ENCODE assay signal across 13 cellular contexts in genomic region chr7:127589901-127590300, GRCh38. TPM values are rescaled to one million over a fixed set of nuclear protein-coding genes. Genes with fewer than 3 reads are reported as not detected.
DNase-seq lines count a peak whose midpoint lies in the region; ATAC-seq and TF ChIP-seq lines count a peak whose summit lies in the region.
"Had no signal": no experiment of that assay in that cellular context is flagged by ENCODE, and none has a peak within 500 bp of the region (broad histone marks: within the 10 kb centered on the region; RNA-seq: fewer than 3 reads in every experiment).

No MANE protein-coding gene starts in this region.

- H3K4me1 ChIP-seq in skeletal muscle tissue (ENCODE audit: control insufficient read depth in 3 of 3, insufficient read depth in 3 of 3, low read length in 3 of 3), result peaks cover 22 to 29% (median 22%) of the 10 kb centered on the region in 3 donors

- no peak for TF ChIP-seq CTCF in endothelial cell (IDR thresholded peaks at IDR 0.05; ENCODE audit: unreplicated experiment)

- H3K27me3 ChIP-seq in skeletal muscle tissue (ENCODE audit: control insufficient read depth in 3 of 3, insufficient read depth in 3 of 3, low read length in 3 of 3), result no peaks in the 10 kb centered on the region

- H3K36me3 Mint-ChIP-seq in activated T-cell treated with anti-CD3 and anti-CD28 coated beads, Interleukin-2, amount 50 U/mL, for 72 hours (ENCODE audit: insufficient read depth in 2 of 2), result peaks cover 2 to 7% of the 10 kb centered on the region in 2 donors
- H3K36me3 Mint-ChIP-seq in T-cell (peaks cover 14% of the 10 kb centered on the region), endothelial cell (ENCODE audit: low read depth, unreplicated experiment) (peaks cover 29% of the 10 kb centered on the region)

- H3K36me3 ChIP-seq in skeletal muscle tissue (ENCODE audit: control insufficient read depth in 3 of 3, insufficient read depth in 3 of 3, low read length in 3 of 3), result peaks cover 18 to 22% (median 20%) of the 10 kb centered on the region in 3 donors

- POLR2A ChIA-PET in T-cell (lab: Charles Lee), result no interaction called here

- DNase-seq in activated T-cell treated with anti-CD3 and anti-CD28 coated beads, Interleukin-2, amount 50 U/mL, for 72 hours, result no peak
- DNase-seq in activated T-cell treated with anti-CD3 and anti-CD28 coated beads for 4 hours (no peak), T-cell (no peak), endothelial cell (ENCODE audit: low spot score) (no peak), NCI-H146 (lab: John Stamatoyannopoulos, UW) (no peak)
- DNase-seq: Kasumi-1; NCI-H2171 treated with DMSO at 0.1 percent for 48 hours; stimulated activated naive CD4-positive, alpha-beta T cell treated with Interleukin-2 at 50 U/mL for 16 hours had no signal

- H3K4me3 Mint-ChIP-seq in activated T-cell treated with anti-CD3 and anti-CD28 coated beads, Interleukin-2, amount 50 U/mL, for 72 hours, result peak overlapping the region; percentile 91 to 97
- H3K4me3 Mint-ChIP-seq in T-cell, result peak overlapping the region; percentile 91 to 92 (median 91)
- H3K4me3 Mint-ChIP-seq in endothelial cell (ENCODE audit: unreplicated experiment), result peak overlapping the region; percentile 99

- no peaks in the 10 kb centered on the region for H3K9me3 ChIP-seq in skeletal muscle tissue (ENCODE audit: control insufficient read depth in 3 of 3, low read length in 3 of 3)

- CTCF ChIA-PET in T-cell (lab: Charles Lee), result interaction anchor here in 1 of 2 donors (0.7 kb wide), 2 partner anchors 17 to 330 kb away, joined by 5 to 12 read pairs; no protein-coding TSS in a partner anchor

- no peak overlapping the region for H3K4me3 ChIP-seq in skeletal muscle tissue (ENCODE audit: low read length in 3 of 3)

- H3K4me1 Mint-ChIP-seq in activated T-cell treated with anti-CD3 and anti-CD28 coated beads, Interleukin-2, amount 50 U/mL, for 72 hours (ENCODE audit: low read depth), result peaks cover 44% of the 10 kb centered on the region
- H3K4me1 Mint-ChIP-seq in T-cell (peaks cover 36 to 44% (median 38%) of the 10 kb centered on the region in 3 donors), endothelial cell (ENCODE audit: unreplicated experiment) (peaks cover 37% of the 10 kb centered on the region)

- H3K27ac ChIP-seq in skeletal muscle tissue (ENCODE audit: low read depth, low read length), result peak overlapping the region; percentile 90

- peak overlapping the region in 2 of 3 donors; percentile 79 to 97 for H3K9ac ChIP-seq in skeletal muscle tissue (ENCODE audit: low read depth in 1 of 3, low read length in 3 of 3)

- H3K27me3 Mint-ChIP-seq in activated T-cell treated with anti-CD3 and anti-CD28 coated beads, Interleukin-2, amount 50 U/mL, for 72 hours (ENCODE audit: low read depth), result no peaks in the 10 kb centered on the region
- H3K27me3 Mint-ChIP-seq in T-cell (no peaks in the 10 kb centered on the region), endothelial cell (ENCODE audit: unreplicated experiment) (peaks cover 21% of the 10 kb centered on the region)

- no peaks in the 10 kb centered on the region for H3K9me3 Mint-ChIP-seq in activated T-cell treated with anti-CD3 and anti-CD28 coated beads, Interleukin-2, amount 50 U/mL, for 72 hours
- no peaks in the 10 kb centered on the region for H3K9me3 Mint-ChIP-seq in T-cell
- no peaks in the 10 kb centered on the region for H3K9me3 Mint-ChIP-seq in endothelial cell (ENCODE audit: unreplicated experiment)

- peak overlapping the region; percentile 45 for H3K27ac Mint-ChIP-seq in activated T-cell treated with anti-CD3 and anti-CD28 coated beads, Interleukin-2, amount 50 U/mL, for 72 hours
- H3K27ac Mint-ChIP-seq in T-cell (no peak overlapping the region), endothelial cell (ENCODE audit: unreplicated experiment) (no peak overlapping the region)

- ATAC-seq in activated T-cell treated with anti-CD3 and anti-CD28 coated beads, Interleukin-2, amount 50 U/mL, for 72 hours (replicated peaks in 1 of 2), result no peak
- ATAC-seq in T-cell (replicated peaks in 1 of 4), result no peak
- ATAC-seq in GM21717 (IDR thresholded peaks at IDR 0.05; ENCODE audit: unreplicated experiment), result no peak
- ATAC-seq in HG03095 (IDR thresholded peaks at IDR 0.05; ENCODE audit: unreplicated experiment), result no peak
- ATAC-seq: activated CD4-positive, CD25-positive, alpha-beta regulatory T cell treated with anti-CD3 and anti-CD28 coated beads, Interleukin-2, amount 50 U/mL, for 24 hours had no signal

RNA-seq across cellular contexts. Expression of gene ARF5, which starts 1.7 kb away (rescaled TPM):
- total RNA-seq in activated T-cell treated with anti-CD3 and anti-CD28 coated beads, Interleukin-2, amount 50 U/mL, for 72 hours, result 100 to 1,000 TPM; 114 to 135 TPM
- total RNA-seq in T-cell, result 100 to 1,000 TPM in 3 of 5 donors, 10 to 100 TPM in 2; 90.0 to 106 (median 102) TPM
- total RNA-seq in endothelial cell (ENCODE audit: unreplicated experiment), result 354 TPM
- total RNA-seq in skeletal muscle tissue, result 59.5 TPM

RNA-seq across cellular contexts. Expression of gene FSCN3, which starts 3.6 kb away (rescaled TPM):
- total RNA-seq in activated T-cell treated with anti-CD3 and anti-CD28 coated beads, Interleukin-2, amount 50 U/mL, for 72 hours, result 1 to 10 TPM; 2.7 to 3.2 TPM
- 1 to 10 TPM; 2.6 to 4.8 (median 3.9) TPM for total RNA-seq in T-cell
- 1.5 TPM for total RNA-seq in endothelial cell (ENCODE audit: unreplicated experiment)
- not detected for total RNA-seq in skeletal muscle tissue

RNA-seq across cellular contexts. Expression of gene GCC1, which starts 4.5 kb away (rescaled TPM):
- total RNA-seq in activated T-cell treated with anti-CD3 and anti-CD28 coated beads, Interleukin-2, amount 50 U/mL, for 72 hours, result 10 to 100 TPM; 24.5 to 25.1 TPM
- 10 to 100 TPM; 23.8 to 29.9 (median 27.1) TPM for total RNA-seq in T-cell
- 21.8 TPM for total RNA-seq in endothelial cell (ENCODE audit: unreplicated experiment)
- 14.6 TPM for total RNA-seq in skeletal muscle tissue

RNA-seq across cellular contexts. Expression of gene PAX4, which starts 28.0 kb away (rescaled TPM):
- total RNA-seq in activated T-cell treated with anti-CD3 and anti-CD28 coated beads, Interleukin-2, amount 50 U/mL, for 72 hours, result not detected
- total RNA-seq in T-cell, result not detected
- total RNA-seq in endothelial cell (ENCODE audit: unreplicated experiment), result 0.33 TPM
- total RNA-seq in skeletal muscle tissue, result not detected
- total RNA-seq: epithelial cell of proximal tubule had no signal
